In the genomic region with DNA sequence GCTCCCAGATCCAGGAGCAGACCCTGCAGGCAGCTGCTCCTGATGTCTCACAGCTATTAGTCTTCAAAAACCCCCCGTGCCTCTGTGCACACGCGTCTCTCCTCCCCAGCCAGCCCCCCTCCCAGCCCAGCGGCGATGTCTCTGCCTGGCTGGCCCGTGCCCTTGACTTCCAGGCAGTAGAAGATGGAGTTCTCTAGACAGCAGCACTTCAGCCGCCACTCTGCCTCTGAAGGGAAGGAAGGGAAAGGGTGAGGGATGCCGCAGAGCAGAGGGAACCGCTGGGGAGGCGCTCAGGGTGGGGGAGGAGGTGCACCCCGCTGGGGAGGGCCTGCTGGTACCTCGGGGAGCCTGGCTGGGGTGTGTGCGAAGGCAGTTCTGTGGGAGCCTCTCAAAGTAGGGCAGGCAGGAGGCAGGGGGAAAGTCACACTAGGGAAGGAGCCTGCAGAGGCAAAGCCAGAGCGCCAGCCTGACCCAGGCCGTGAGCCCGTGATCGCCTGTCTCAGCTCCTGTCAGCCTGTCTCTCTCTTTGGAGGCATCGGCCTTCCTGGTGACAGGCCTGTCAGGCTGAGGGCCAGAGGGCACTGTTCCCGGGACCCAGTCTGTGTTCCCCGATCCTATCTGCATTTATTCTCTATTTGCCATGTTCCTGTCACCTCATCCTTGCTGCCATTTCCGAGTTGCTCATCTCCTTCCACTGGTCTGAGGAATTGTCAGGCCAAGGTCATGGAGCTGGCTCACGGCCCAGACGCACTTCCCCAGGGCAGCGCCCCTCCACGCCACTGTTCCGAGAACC, we compare ENCODE assay signal across 1 cellular context.
TF ChIP-seq lines count a peak whose summit lies in the region.

No MANE protein-coding gene starts in this region.

TF ChIP-seq in HEK293, 187 proteins besides CTCF, POLR2A, EP300 and RAD21:
- TF ChIP-seq ZBTB17 (tag by site-specific recombination; IDR thresholded peaks at IDR 0.05) = peak; percentile 36; the same call in 1 of the 2 replicates
- no peak for TF ChIP-seq ZNF341 (tag by site-specific recombination; IDR thresholded peaks at IDR 0.05; ENCODE audit: low read depth)
- peak; percentile 98 for TF ChIP-seq ZIC2 (tag by site-specific recombination; IDR thresholded peaks at IDR 0.05)
- no peak for TF ChIP-seq EGR2 (tag by site-specific recombination; IDR thresholded peaks at IDR 0.05; ENCODE audit: low read depth)
- no peak for TF ChIP-seq ZNF394 (tag by site-specific recombination; IDR thresholded peaks at IDR 0.05; ENCODE audit: borderline replicate concordance)
- peak; percentile 63 for TF ChIP-seq GLIS2 (tag by site-specific recombination; IDR thresholded peaks at IDR 0.05)
- TF ChIP-seq MEIS1 (CRISPR knock-in tag; IDR thresholded peaks at IDR 0.05; ENCODE audit: borderline replicate concordance) = no peak
- no peak for TF ChIP-seq ZNF146 (tag by site-specific recombination; IDR thresholded peaks at IDR 0.05)
